11 cellular contexts compared by ENCODE assay signal in genomic region chr9:92607773-92608172, GRCh38.
DNase-seq lines count a peak whose midpoint lies in the region; ATAC-seq and TF ChIP-seq lines count a peak whose summit lies in the region.
"Had no signal": no experiment of that assay in that cellular context is flagged by ENCODE, and none has a peak within 500 bp of the region (broad histone marks: within the 10 kb centered on the region; RNA-seq: fewer than 3 reads in every experiment).

No MANE protein-coding gene starts in this region.

- H3K27ac ChIP-seq in stomach, result peak overlapping the region in 3 of 5 donors; percentile 41 to 71 (median 69)

- no peak for TF ChIP-seq EP300 in stomach (IDR thresholded peaks at IDR 0.05)

- ATAC-seq in activated CD8-positive, alpha-beta T cell treated with anti-CD3 and anti-CD28 coated beads for 36 hours, result no peak
- no peak for ATAC-seq in GM21381 (IDR thresholded peaks at IDR 0.05; ENCODE audit: unreplicated experiment)

- no peaks in the 10 kb centered on the region for H3K27me3 Mint-ChIP-seq in activated CD8-positive, alpha-beta T cell treated with anti-CD3 and anti-CD28 coated beads for 36 hours
- no peaks in the 10 kb centered on the region for H3K27me3 Mint-ChIP-seq in activated naive CD4-positive, alpha-beta T cell treated with anti-CD3 and anti-CD28 coated beads for 36 hours (ENCODE audit: low read depth)

- POLR2A ChIA-PET in activated CD8-positive, alpha-beta T cell treated with anti-CD3 and anti-CD28 coated beads for 36 hours (lab: Charles Lee), result interaction anchor here (0.8 kb wide), 1 partner anchor 156 kb away, joined by 3 read pairs; no protein-coding TSS in a partner anchor

- H3K27me3 ChIP-seq in stomach, result no peaks in the 10 kb centered on the region

- intact Hi-C loops in stomach (cut with DNase I; ENCODE audit: low total_unique reads), result no loop called here
- intact Hi-C loops in activated CD8-positive, alpha-beta T cell treated with anti-CD3 and anti-CD28 coated beads for 36 hours (cut with micrococcal nuclease), result no loop called here
- intact Hi-C loops in activated naive CD4-positive, alpha-beta T cell treated with anti-CD3 and anti-CD28 coated beads for 36 hours (cut with micrococcal nuclease), result no loop called here

- TF ChIP-seq CTCF in fibroblast of pulmonary artery (IDR thresholded peaks at IDR 0.05; ENCODE audit: low read length, missing control alignments) (no peak), stomach (IDR thresholded peaks at IDR 0.05) (no peak)
- no peak for TF ChIP-seq CTCF in activated CD8-positive, alpha-beta T cell treated with anti-CD3 and anti-CD28 coated beads for 36 hours (IDR thresholded peaks at IDR 0.05)

- no peak overlapping the region for H3K27ac Mint-ChIP-seq in activated CD8-positive, alpha-beta T cell treated with anti-CD3 and anti-CD28 coated beads for 36 hours
- H3K27ac Mint-ChIP-seq in activated naive CD4-positive, alpha-beta T cell treated with anti-CD3 and anti-CD28 coated beads for 36 hours, result no peak overlapping the region

- H3K36me3 ChIP-seq in stomach, result peaks cover 4 to 24% (median 19%) of the 10 kb centered on the region in 4 donors

- peaks cover 0 to 4% (median 0%) of the 10 kb centered on the region in 4 donors for H3K9me3 ChIP-seq in stomach

- CTCF ChIA-PET in activated CD8-positive, alpha-beta T cell treated with anti-CD3 and anti-CD28 coated beads for 36 hours (lab: Charles Lee), result interaction anchor here (0.9 kb wide), 1 partner anchor 467 kb away, joined by 3 read pairs; no protein-coding TSS in a partner anchor
- CTCF ChIA-PET in activated naive CD4-positive, alpha-beta T cell treated with anti-CD3 and anti-CD28 coated beads for 36 hours (lab: Charles Lee), result no interaction called here

- H3K4me3 ChIP-seq in fibroblast of pulmonary artery (replicated peaks; ENCODE audit: low read depth, low read length) (no peak overlapping the region), stomach (no peak overlapping the region)

- 46 to 56% (median 53%) methylated on average over 4 of the region's 4 CpGs for WGBS in stomach, 5 donors

- no peaks in the 10 kb centered on the region for H3K4me1 Mint-ChIP-seq in activated CD8-positive, alpha-beta T cell treated with anti-CD3 and anti-CD28 coated beads for 36 hours (ENCODE audit: low read depth)
- no peaks in the 10 kb centered on the region for H3K4me1 Mint-ChIP-seq in activated naive CD4-positive, alpha-beta T cell treated with anti-CD3 and anti-CD28 coated beads for 36 hours (ENCODE audit: low read depth)

- no peaks in the 10 kb centered on the region for H3K9me3 Mint-ChIP-seq in activated CD8-positive, alpha-beta T cell treated with anti-CD3 and anti-CD28 coated beads for 36 hours
- H3K9me3 Mint-ChIP-seq in activated naive CD4-positive, alpha-beta T cell treated with anti-CD3 and anti-CD28 coated beads for 36 hours, result peaks cover 19% of the 10 kb centered on the region

- no peak for TF ChIP-seq POLR2A in stomach (IDR thresholded peaks at IDR 0.05)

- DNase-seq in HS-5 (ENCODE audit: low read depth), result peak; percentile 61
- peak; percentile 75 for DNase-seq in NCI-H748 (lab: John Stamatoyannopoulos, UW; ENCODE audit: unreplicated experiment)
- peak; percentile 53 for DNase-seq in fibroblast of pulmonary artery (ENCODE audit: low read depth)
- DNase-seq in stomach, result no peak
- DNase-seq in activated CD8-positive, alpha-beta T cell treated with anti-CD3 and anti-CD28 coated beads for 36 hours, result no peak
- no peak for DNase-seq in activated naive CD4-positive, alpha-beta T cell treated with anti-CD3 and anti-CD28 coated beads for 36 hours
- no peak for DNase-seq in SW 1271 (lab: John Stamatoyannopoulos, UW)
- DNase-seq: activated CD4-positive, alpha-beta T cell treated with anti-CD3 and anti-CD28 coated beads for 48 hours; effector CD4-positive, alpha-beta T cell; NCI-H226 had no signal

- no peak overlapping the region for H3K4me3 Mint-ChIP-seq in activated CD8-positive, alpha-beta T cell treated with anti-CD3 and anti-CD28 coated beads for 36 hours
- no peak overlapping the region for H3K4me3 Mint-ChIP-seq in activated naive CD4-positive, alpha-beta T cell treated with anti-CD3 and anti-CD28 coated beads for 36 hours

- H3K36me3 Mint-ChIP-seq in activated CD8-positive, alpha-beta T cell treated with anti-CD3 and anti-CD28 coated beads for 36 hours (ENCODE audit: low read depth), result peaks cover 16% of the 10 kb centered on the region
- peaks cover 5% of the 10 kb centered on the region for H3K36me3 Mint-ChIP-seq in activated naive CD4-positive, alpha-beta T cell treated with anti-CD3 and anti-CD28 coated beads for 36 hours (ENCODE audit: low read depth)

- H3K4me1 ChIP-seq in stomach, result peaks cover 0 to 39% (median 21%) of the 10 kb centered on the region in 4 donors

Comparison
In these comparisons a context has a peak if more than half of its experiments do, and no peak if none do; other contexts are left out.
1. DNase-seq: peak in HS-5 (single experiment), NCI-H748 (single experiment) and fibroblast of pulmonary artery (single experiment); none in stomach (single experiment), activated CD8-positive, alpha-beta T cell treated with anti-CD3 and anti-CD28 coated beads for 36 hours (single experiment), activated naive CD4-positive, alpha-beta T cell treated with anti-CD3 and anti-CD28 coated beads for 36 hours (single experiment) and SW 1271 (0 of 2).